1 cellular context compared by ENCODE assay signal in the genomic region with DNA sequence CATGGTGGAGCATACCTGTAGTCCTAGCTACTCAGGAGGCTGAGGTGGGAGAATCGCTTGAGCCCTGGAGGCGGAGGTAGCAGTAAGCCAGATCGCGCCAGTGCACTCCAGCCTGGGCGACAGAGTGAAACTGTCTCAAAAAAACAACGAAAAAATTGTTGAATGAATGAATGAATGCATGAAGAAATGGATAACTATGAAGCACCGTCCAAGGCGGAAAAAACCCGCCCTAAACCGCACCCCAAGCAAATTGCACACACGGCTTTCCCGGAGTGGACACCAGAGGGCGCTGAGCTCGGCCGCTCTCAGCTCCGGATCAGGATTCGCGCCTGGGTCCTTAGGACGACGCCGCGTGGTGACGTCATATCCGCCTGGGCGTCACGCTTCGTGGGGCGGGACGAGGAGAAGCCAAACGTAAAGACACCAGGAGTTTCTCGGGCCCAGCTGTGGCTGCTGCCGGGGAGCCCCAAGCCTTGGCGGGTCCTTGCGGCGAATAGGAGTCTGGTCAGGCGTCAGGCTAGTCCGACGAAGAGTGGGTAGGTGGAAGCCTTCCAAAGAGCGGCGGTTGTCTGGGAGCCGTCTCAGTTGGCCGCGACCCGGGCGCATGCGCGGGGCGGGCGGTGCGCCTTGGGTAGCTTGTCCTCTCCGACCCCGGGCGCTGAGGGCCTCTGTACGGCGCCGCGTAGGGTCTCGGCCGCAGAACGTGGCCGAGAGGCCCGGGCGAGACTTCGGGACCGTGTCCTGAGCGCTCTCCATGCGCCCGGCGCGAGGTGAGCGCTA.
TF ChIP-seq lines count a peak whose summit lies in the region.

TSS of gene HTD2 (plus strand) at position 639 of the 780 bp plus-strand sequence. CDS start 11,094 bp downstream, outside the sequence.
TSS of gene RPP14 (plus strand) at position 364 of the 780 bp plus-strand sequence. CDS start 4,085 bp downstream, outside the sequence.

TF ChIP-seq in K562, 482 proteins besides CTCF, POLR2A, EP300 and RAD21 (continued from another document and continues in another):
- TF ChIP-seq BACH1 (tag; IDR thresholded peaks at IDR 0.05): no peak
- peak; percentile 83 for TF ChIP-seq RBBP5 (IDR thresholded peaks at IDR 0.05; ENCODE audit: borderline replicate concordance, insufficient read depth, low read length, poor library complexity, severe bottlenecking)
- TF ChIP-seq ZNF699 (CRISPR knock-in tag; IDR thresholded peaks at IDR 0.05; ENCODE audit: insufficient replicate concordance): no peak
- TF ChIP-seq KAT2B (IDR thresholded peaks at IDR 0.05; ENCODE audit: low read depth, low read length): no peak
- TF ChIP-seq ZNF239 (CRISPR knock-in tag; IDR thresholded peaks at IDR 0.05): no peak
- TF ChIP-seq TEAD4 (IDR thresholded peaks at IDR 0.05; ENCODE audit: low read length): peak; percentile 10; the same call in 1 of the 2 replicates
- TF ChIP-seq TEAD4 (CRISPR knock-in tag; IDR thresholded peaks at IDR 0.05; ENCODE audit: borderline replicate concordance): no peak
- no peak for TF ChIP-seq PHB (CRISPR knock-in tag; IDR thresholded peaks at IDR 0.05)
- peak; percentile 87 for TF ChIP-seq EP400 (IDR thresholded peaks at IDR 0.05)
- TF ChIP-seq TCF3 (CRISPR knock-in tag; IDR thresholded peaks at IDR 0.05): no peak
- TF ChIP-seq SIRT6 (IDR thresholded peaks at IDR 0.05; ENCODE audit: low read depth, low read length): no peak
- TF ChIP-seq, protein P1, sequence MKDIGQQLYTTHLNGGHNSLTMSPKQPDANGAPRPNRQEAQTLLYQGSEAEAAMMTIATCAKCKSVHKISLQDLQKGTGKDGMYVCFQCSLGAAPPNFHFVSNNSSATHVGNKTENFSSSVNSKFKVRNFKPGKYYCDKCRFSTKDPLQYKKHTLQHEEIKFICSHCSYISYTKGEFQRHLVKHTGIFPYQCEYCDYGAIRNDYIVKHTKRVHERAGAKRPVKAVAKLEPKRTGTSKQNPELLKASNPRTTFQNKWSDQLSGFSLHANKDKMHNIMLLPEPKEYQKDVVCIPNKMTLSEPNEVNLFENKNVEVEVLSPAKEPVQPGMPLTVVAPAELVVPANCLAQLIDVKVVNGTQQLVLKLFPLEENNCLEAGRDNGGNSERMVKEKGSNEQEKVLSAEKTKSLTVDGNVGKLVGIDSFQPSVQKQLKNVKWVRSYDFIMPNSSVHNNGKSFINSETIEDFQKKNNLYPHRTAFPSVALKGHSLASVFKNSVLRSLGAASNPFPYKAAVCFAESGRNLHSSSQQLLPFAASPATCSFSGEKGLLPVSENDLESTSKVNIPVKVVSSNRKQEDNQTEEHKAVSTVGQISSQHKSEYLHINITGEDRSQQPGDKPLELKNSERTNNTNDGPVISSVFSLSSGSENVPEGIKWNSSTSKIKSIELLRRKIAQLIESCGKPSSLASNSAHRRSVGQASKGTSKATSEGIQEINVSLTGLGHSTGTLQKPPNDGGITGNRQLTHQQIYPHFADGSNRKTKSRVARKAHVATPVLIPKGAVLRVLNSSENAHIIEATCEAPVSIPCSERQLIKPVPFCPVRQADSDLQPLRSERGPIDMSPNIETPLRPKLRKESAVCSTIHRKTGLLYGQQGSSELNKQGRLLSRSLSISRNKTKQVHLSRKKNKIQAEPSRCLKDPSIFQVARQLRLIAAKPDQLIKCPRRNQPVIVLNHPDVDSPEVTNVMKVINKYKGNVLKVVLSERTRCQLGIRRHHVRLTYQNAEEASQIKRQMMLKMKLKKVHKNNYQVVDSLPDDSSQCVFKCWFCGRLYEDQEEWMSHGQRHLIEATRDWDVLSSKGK (CRISPR knock-in tag; IDR thresholded peaks at IDR 0.05): no peak
- TF ChIP-seq, protein P2, sequence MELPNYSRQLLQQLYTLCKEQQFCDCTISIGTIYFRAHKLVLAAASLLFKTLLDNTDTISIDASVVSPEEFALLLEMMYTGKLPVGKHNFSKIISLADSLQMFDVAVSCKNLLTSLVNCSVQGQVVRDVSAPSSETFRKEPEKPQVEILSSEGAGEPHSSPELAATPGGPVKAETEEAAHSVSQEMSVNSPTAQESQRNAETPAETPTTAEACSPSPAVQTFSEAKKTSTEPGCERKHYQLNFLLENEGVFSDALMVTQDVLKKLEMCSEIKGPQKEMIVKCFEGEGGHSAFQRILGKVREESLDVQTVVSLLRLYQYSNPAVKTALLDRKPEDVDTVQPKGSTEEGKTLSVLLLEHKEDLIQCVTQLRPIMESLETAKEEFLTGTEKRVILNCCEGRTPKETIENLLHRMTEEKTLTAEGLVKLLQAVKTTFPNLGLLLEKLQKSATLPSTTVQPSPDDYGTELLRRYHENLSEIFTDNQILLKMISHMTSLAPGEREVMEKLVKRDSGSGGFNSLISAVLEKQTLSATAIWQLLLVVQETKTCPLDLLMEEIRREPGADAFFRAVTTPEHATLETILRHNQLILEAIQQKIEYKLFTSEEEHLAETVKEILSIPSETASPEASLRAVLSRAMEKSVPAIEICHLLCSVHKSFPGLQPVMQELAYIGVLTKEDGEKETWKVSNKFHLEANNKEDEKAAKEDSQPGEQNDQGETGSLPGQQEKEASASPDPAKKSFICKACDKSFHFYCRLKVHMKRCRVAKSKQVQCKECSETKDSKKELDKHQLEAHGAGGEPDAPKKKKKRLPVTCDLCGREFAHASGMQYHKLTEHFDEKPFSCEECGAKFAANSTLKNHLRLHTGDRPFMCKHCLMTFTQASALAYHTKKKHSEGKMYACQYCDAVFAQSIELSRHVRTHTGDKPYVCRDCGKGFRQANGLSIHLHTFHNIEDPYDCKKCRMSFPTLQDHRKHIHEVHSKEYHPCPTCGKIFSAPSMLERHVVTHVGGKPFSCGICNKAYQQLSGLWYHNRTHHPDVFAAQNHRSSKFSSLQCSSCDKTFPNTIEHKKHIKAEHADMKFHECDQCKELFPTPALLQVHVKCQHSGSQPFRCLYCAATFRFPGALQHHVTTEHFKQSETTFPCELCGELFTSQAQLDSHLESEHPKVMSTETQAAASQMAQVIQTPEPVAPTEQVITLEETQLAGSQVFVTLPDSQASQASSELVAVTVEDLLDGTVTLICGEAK (IDR thresholded peaks at IDR 0.05): peak; percentile 89
- TF ChIP-seq, protein P2 (CRISPR knock-in tag; IDR thresholded peaks at IDR 0.05): no peak
- TF ChIP-seq ZNF830 (CRISPR knock-in tag; IDR thresholded peaks at IDR 0.05): no peak
- TF ChIP-seq, protein P3, sequence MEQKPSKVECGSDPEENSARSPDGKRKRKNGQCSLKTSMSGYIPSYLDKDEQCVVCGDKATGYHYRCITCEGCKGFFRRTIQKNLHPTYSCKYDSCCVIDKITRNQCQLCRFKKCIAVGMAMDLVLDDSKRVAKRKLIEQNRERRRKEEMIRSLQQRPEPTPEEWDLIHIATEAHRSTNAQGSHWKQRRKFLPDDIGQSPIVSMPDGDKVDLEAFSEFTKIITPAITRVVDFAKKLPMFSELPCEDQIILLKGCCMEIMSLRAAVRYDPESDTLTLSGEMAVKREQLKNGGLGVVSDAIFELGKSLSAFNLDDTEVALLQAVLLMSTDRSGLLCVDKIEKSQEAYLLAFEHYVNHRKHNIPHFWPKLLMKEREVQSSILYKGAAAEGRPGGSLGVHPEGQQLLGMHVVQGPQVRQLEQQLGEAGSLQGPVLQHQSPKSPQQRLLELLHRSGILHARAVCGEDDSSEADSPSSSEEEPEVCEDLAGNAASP (IDR thresholded peaks at IDR 0.05): no peak
- TF ChIP-seq PKNOX1 (IDR thresholded peaks at IDR 0.05): no peak
- TF ChIP-seq SMC3 (conservative IDR thresholded peaks at IDR 0.05; ENCODE audit: insufficient read depth, low read depth, low read length): peak; percentile 55; the same call in 1 of the 2 replicates
- TF ChIP-seq, protein P4, sequence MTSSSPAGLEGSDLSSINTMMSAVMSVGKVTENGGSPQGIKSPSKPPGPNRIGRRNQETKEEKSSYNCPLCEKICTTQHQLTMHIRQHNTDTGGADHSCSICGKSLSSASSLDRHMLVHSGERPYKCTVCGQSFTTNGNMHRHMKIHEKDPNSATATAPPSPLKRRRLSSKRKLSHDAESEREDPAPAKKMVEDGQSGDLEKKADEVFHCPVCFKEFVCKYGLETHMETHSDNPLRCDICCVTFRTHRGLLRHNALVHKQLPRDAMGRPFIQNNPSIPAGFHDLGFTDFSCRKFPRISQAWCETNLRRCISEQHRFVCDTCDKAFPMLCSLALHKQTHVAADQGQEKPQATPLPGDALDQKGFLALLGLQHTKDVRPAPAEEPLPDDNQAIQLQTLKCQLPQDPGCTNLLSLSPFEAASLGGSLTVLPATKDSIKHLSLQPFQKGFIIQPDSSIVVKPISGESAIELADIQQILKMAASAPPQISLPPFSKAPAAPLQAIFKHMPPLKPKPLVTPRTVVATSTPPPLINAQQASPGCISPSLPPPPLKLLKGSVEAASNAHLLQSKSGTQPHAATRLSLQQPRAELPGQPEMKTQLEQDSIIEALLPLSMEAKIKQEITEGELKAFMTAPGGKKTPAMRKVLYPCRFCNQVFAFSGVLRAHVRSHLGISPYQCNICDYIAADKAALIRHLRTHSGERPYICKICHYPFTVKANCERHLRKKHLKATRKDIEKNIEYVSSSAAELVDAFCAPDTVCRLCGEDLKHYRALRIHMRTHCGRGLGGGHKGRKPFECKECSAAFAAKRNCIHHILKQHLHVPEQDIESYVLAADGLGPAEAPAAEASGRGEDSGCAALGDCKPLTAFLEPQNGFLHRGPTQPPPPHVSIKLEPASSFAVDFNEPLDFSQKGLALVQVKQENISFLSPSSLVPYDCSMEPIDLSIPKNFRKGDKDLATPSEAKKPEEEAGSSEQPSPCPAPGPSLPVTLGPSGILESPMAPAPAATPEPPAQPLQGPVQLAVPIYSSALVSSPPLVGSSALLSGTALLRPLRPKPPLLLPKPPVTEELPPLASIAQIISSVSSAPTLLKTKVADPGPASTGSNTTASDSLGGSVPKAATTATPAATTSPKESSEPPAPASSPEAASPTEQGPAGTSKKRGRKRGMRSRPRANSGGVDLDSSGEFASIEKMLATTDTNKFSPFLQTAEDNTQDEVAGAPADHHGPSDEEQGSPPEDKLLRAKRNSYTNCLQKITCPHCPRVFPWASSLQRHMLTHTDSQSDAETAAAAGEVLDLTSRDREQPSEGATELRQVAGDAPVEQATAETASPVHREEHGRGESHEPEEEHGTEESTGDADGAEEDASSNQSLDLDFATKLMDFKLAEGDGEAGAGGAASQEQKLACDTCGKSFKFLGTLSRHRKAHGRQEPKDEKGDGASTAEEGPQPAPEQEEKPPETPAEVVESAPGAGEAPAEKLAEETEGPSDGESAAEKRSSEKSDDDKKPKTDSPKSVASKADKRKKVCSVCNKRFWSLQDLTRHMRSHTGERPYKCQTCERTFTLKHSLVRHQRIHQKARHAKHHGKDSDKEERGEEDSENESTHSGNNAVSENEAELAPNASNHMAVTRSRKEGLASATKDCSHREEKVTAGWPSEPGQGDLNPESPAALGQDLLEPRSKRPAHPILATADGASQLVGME (CRISPR knock-in tag; IDR thresholded peaks at IDR 0.05): no peak
- TF ChIP-seq PHTF2 (CRISPR knock-in tag; IDR thresholded peaks at IDR 0.05): no peak
- TF ChIP-seq ZNF551 (CRISPR knock-in tag; IDR thresholded peaks at IDR 0.05): no peak
- no peak for TF ChIP-seq ZKSCAN8 (CRISPR knock-in tag; IDR thresholded peaks at IDR 0.05)
- TF ChIP-seq ZNF77 (CRISPR knock-in tag; IDR thresholded peaks at IDR 0.05): no peak
- TF ChIP-seq MAFK (IDR thresholded peaks at IDR 0.05; ENCODE audit: low read length): peak; percentile 27; the same call in 1 of the 2 replicates
- peak in 1 of 2 experiments; percentile 11; a peak in 1 of 4 replicates for TF ChIP-seq ZMIZ1 (IDR thresholded peaks at IDR 0.05; ENCODE audit: low read depth in 2 of 2, low read length in 2 of 2)
